Comparison of ENCODE assay signal across 10 cellular contexts in the genomic region with DNA sequence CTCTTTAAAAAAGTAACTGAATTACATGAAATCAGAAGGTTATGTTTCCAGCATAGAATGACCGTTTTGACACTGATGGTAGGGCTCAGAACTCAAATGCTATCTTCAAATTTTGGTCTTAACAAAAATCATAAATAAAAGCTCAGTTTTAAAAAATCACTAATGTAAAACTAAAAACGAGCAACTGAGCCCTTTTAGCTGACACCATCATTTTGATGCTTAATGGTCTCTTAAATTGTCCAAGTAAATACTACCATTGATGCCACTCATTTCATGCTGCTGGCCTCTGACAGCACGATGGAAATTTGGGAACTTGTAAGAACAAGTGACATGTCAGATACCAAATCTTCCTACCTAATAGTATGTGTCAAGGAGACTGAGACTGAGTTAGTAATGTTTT.
"Had no signal": no experiment of that assay in that cellular context is flagged by ENCODE, and none has a peak within 500 bp of the region (broad histone marks: within the 10 kb centered on the region; RNA-seq: fewer than 3 reads in every experiment).

No MANE protein-coding gene starts in this region.

- H3K4me1 ChIP-seq: HAP-1 had no signal

- H3K27ac ChIP-seq: GM23248, HL-60 had no signal

- H3K4me3 Mint-ChIP-seq: HFFc6 had no signal

- H3K27ac Mint-ChIP-seq: HFFc6 had no signal

- H3K36me3 ChIP-seq: HAP-1 had no signal

- H2AFZ ChIP-seq: GM23248 had no signal

- H3K4me3 ChIP-seq: GM23248, HAP-1, K562 had no signal

- H3K9ac ChIP-seq: GM23248 had no signal

- H3K9me3 Mint-ChIP-seq: HFFc6 had no signal

- ATAC-seq: HCT116, K562 had no signal

- FAIRE-seq: K562 had no signal

- DNase-seq: GM23248, GOT3, H7, HFFc6, IMR-90, KG1 had no signal

- H3K9me3 ChIP-seq: HAP-1 had no signal
